Comparison of ENCODE assay signal across 24 cellular contexts in the genomic region with DNA sequence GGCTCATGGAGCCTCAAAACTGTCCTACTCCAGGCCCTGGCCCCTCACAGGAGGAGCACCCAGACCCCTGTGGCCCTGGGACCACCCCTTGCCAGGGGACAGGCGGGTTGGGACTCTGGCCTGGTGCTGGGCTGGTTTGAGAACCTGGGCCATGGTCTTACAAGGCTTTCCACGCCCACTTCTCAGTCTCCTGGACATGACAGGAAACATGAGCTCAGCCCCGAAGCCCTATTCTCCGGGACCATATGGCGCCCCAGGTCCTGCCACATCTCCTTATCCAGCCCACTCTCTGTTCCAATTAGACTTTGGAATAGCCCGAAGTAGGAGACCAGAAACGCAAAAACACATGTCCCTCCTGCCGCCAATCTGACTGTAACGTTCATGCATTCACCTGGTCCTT.
"Had no signal": no experiment of that assay in that cellular context is flagged by ENCODE, and none has a peak within 500 bp of the region (broad histone marks: within the 10 kb centered on the region; RNA-seq: fewer than 3 reads in every experiment).

No MANE protein-coding gene starts in this region.

- H3K27ac ChIP-seq: brain microvascular endothelial cell, colonic mucosa, left ventricle myocardium inferior, pancreas, right lobe of liver, tibial artery had no signal

- H3K4me2 ChIP-seq: smooth muscle cell had no signal

- H3K4me3 Mint-ChIP-seq: activated naive CD8-positive, alpha-beta T cell treated with anti-CD3 and anti-CD28 coated beads, Interleukin-2, amount 50 U/mL, for 24 hours; activated T-helper 1 cell treated with anti-CD3 and anti-CD28 coated beads, Interleukin-12 subunit alpha, Interleukin-12 subunit beta, Interleukin-2, Interleukin-4 antibody, amounts not matched to agents 30 ng/mL and 10 ng/mL and 1 ng/mL, durations not matched to agents 14 hours and 24 hours and 36 hours; central memory CD8-positive, alpha-beta T cell; memory B cell; naive B cell; stimulated activated memory B cell treated with anti-CD40 and anti-IgM and Interleukin-4, amounts not matched to agents 10 μg/mL and 1 μg/mL and 100 μg/mL, for 72 hours; T-cell had no signal

- H3K4me1 ChIP-seq: colonic mucosa, pancreas, right lobe of liver, tibial artery had no signal

- H3K4me3 ChIP-seq: colonic mucosa, left ventricle myocardium inferior, mucosa of descending colon, pancreas, right lobe of liver, smooth muscle cell, tibial artery had no signal

- H3K27me3 ChIP-seq: colonic mucosa, pancreas, right lobe of liver had no signal

- H3K9me3 Mint-ChIP-seq: activated naive CD8-positive, alpha-beta T cell treated with anti-CD3 and anti-CD28 coated beads, Interleukin-2, amount 50 U/mL, for 24 hours; activated T-helper 1 cell treated with anti-CD3 and anti-CD28 coated beads, Interleukin-12 subunit alpha, Interleukin-12 subunit beta, Interleukin-2, Interleukin-4 antibody, amounts not matched to agents 30 ng/mL and 10 ng/mL and 1 ng/mL, durations not matched to agents 14 hours and 24 hours and 36 hours; central memory CD8-positive, alpha-beta T cell; memory B cell; naive B cell; stimulated activated memory B cell treated with anti-CD40 and anti-IgM and Interleukin-4, amounts not matched to agents 10 μg/mL and 1 μg/mL and 100 μg/mL, for 72 hours; T-cell had no signal

- H3K4me1 Mint-ChIP-seq: memory B cell; stimulated activated memory B cell treated with anti-CD40 and anti-IgM and Interleukin-4, amounts not matched to agents 10 μg/mL and 1 μg/mL and 100 μg/mL, for 72 hours had no signal

- H3K36me3 ChIP-seq: brain microvascular endothelial cell, colonic mucosa, left ventricle myocardium inferior, pancreas, right lobe of liver, tibial artery had no signal

- ATAC-seq: activated naive CD8-positive, alpha-beta T cell treated with anti-CD3 and anti-CD28 coated beads, Interleukin-2, amount 50 U/mL, for 24 hours; mucosa of descending colon; pancreas; right lobe of liver; SK-N-SH treated with all-trans-retinoic acid at 6 μM for 48 hours; stimulated activated memory B cell treated with anti-CD40 and anti-IgM and Interleukin-4, amounts not matched to agents 10 μg/mL and 1 μg/mL and 100 μg/mL, for 72 hours; T-cell had no signal

- DNase-seq: activated CD4-positive, alpha-beta T cell treated with anti-CD3 and anti-CD28 coated beads, Interleukin-2, amount 50 U/mL, for 1 hour; activated CD4-positive, CD25-positive, alpha-beta regulatory T cell; activated CD8-positive, alpha-beta memory T cell treated with anti-CD3 and anti-CD28 coated beads for 24 hours; activated naive CD8-positive, alpha-beta T cell treated with anti-CD3 and anti-CD28 coated beads, Interleukin-2, amount 50 U/mL, for 24 hours; anterior cingulate cortex; brain microvascular endothelial cell; colonic mucosa; erythroblast; foreskin melanocyte; left ventricle myocardium inferior; naive B cell; right lobe of liver; stimulated activated CD4-positive, alpha-beta T cell treated with anti-CD3 and anti-CD28 coated beads, Interleukin-4, amount 100 ng/mL, for 24 hours; T-cell; T-helper 9 cell; tibial artery had no signal

- H3K27ac Mint-ChIP-seq: activated naive CD8-positive, alpha-beta T cell treated with anti-CD3 and anti-CD28 coated beads, Interleukin-2, amount 50 U/mL, for 24 hours; activated T-helper 1 cell treated with anti-CD3 and anti-CD28 coated beads, Interleukin-12 subunit alpha, Interleukin-12 subunit beta, Interleukin-2, Interleukin-4 antibody, amounts not matched to agents 30 ng/mL and 10 ng/mL and 1 ng/mL, durations not matched to agents 14 hours and 24 hours and 36 hours; memory B cell; stimulated activated memory B cell treated with anti-CD40 and anti-IgM and Interleukin-4, amounts not matched to agents 10 μg/mL and 1 μg/mL and 100 μg/mL, for 72 hours; T-cell had no signal

- H3K27me3 Mint-ChIP-seq: activated naive CD8-positive, alpha-beta T cell treated with anti-CD3 and anti-CD28 coated beads, Interleukin-2, amount 50 U/mL, for 24 hours; central memory CD8-positive, alpha-beta T cell; memory B cell; naive B cell; stimulated activated memory B cell treated with anti-CD40 and anti-IgM and Interleukin-4, amounts not matched to agents 10 μg/mL and 1 μg/mL and 100 μg/mL, for 72 hours; T-cell had no signal

- FAIRE-seq: pancreas had no signal

- H3K9me3 ChIP-seq: colonic mucosa, left ventricle myocardium inferior, mucosa of descending colon, pancreas, right lobe of liver, tibial artery had no signal
